In genomic region chr7:10974717-10975032, GRCh38 we compare ENCODE assay signal across 8 cellular contexts. TPM values are rescaled to one million over a fixed set of nuclear protein-coding genes. Genes with fewer than 3 reads are reported as not detected.
DNase-seq lines count a peak whose midpoint lies in the region; ATAC-seq, FAIRE-seq and TF ChIP-seq lines count a peak whose summit lies in the region.

No MANE protein-coding gene starts in this region.

- H3K27ac ChIP-seq in HUES6 (ENCODE audit: low read depth, low read length) (peak overlapping the region; percentile 89; the same call in 1 of the 2 replicates), kidney (ENCODE audit: low read depth in 2 of 2, low read length in 2 of 2) (no peak overlapping the region), upper lobe of left lung (peak overlapping the region in 2 of 4 donors; percentile 78 to 90)

- CTCF ChIA-PET in Calu3 (lab: Charles Lee) = interaction anchor here (0.5 to 0.6 kb wide), 2 partner anchors 45 to 73 kb away, joined by 3 to 6 read pairs; no protein-coding TSS in a partner anchor
- CTCF ChIA-PET in activated CD4-positive, alpha-beta memory T cell treated with anti-CD3 and anti-CD28 coated beads, Interleukin-2, amount 10 ng/mL, durations not matched to agents 7 days and 5 days (lab: Charles Lee) = interaction anchor here (2.0 kb wide), 1 partner anchor 34 kb away, joined by 7 read pairs; a partner anchor contains a TSS

- peak overlapping the region; percentile 76 for H3K4me3 Mint-ChIP-seq in Calu3 (ENCODE audit: low read depth, unreplicated experiment)
- H3K4me3 Mint-ChIP-seq in activated CD4-positive, alpha-beta memory T cell treated with anti-CD3 and anti-CD28 coated beads, Interleukin-2, amount 10 ng/mL, durations not matched to agents 7 days and 5 days = peak overlapping the region; percentile 85

- TF ChIP-seq EP300 in upper lobe of left lung (IDR thresholded peaks at IDR 0.05) = no peak

- no peak for TF ChIP-seq POLR2A in upper lobe of left lung (IDR thresholded peaks at IDR 0.05)

- TF ChIP-seq CTCF in Calu3 (IDR thresholded peaks at IDR 0.05; ENCODE audit: unreplicated experiment) (no peak), kidney (IDR thresholded peaks at IDR 0.05; ENCODE audit: borderline replicate concordance, extremely low read depth, insufficient read depth) (no peak), upper lobe of left lung (IDR thresholded peaks at IDR 0.05) (no peak)

- ATAC-seq in upper lobe of left lung (ENCODE audit: low FRiP score in 2 of 2) = no peak
- ATAC-seq in HG02938 (IDR thresholded peaks at IDR 0.05; ENCODE audit: unreplicated experiment) = no peak

- no peaks in the 10 kb centered on the region for H3K27me3 Mint-ChIP-seq in Calu3 (ENCODE audit: unreplicated experiment)
- H3K27me3 Mint-ChIP-seq in activated CD4-positive, alpha-beta memory T cell treated with anti-CD3 and anti-CD28 coated beads, Interleukin-2, amount 10 ng/mL, durations not matched to agents 7 days and 5 days = no peaks in the 10 kb centered on the region

- peaks cover 9% of the 10 kb centered on the region for H3K4me1 Mint-ChIP-seq in Calu3 (ENCODE audit: low read depth, unreplicated experiment)
- H3K4me1 Mint-ChIP-seq in activated CD4-positive, alpha-beta memory T cell treated with anti-CD3 and anti-CD28 coated beads, Interleukin-2, amount 10 ng/mL, durations not matched to agents 7 days and 5 days = peaks cover 49% of the 10 kb centered on the region

- POLR2A ChIA-PET in activated CD4-positive, alpha-beta memory T cell treated with anti-CD3 and anti-CD28 coated beads, Interleukin-2, amount 10 ng/mL, durations not matched to agents 7 days and 5 days (lab: Charles Lee) = interaction anchor here (0.9 to 5.4 kb wide), 4 partner anchors 11 to 63 kb away, joined by 3 to 74 read pairs (median 4); a partner anchor contains a TSS

- H3K27ac Mint-ChIP-seq in Calu3 (ENCODE audit: unreplicated experiment) = peak overlapping the region; percentile 75
- peak overlapping the region; percentile 78 for H3K27ac Mint-ChIP-seq in activated CD4-positive, alpha-beta memory T cell treated with anti-CD3 and anti-CD28 coated beads, Interleukin-2, amount 10 ng/mL, durations not matched to agents 7 days and 5 days

- no peaks in the 10 kb centered on the region for H3K9me3 Mint-ChIP-seq in Calu3 (ENCODE audit: low read depth, unreplicated experiment)
- no peaks in the 10 kb centered on the region for H3K9me3 Mint-ChIP-seq in activated CD4-positive, alpha-beta memory T cell treated with anti-CD3 and anti-CD28 coated beads, Interleukin-2, amount 10 ng/mL, durations not matched to agents 7 days and 5 days

- H3K9me3 ChIP-seq in HUES6 (ENCODE audit: control insufficient read depth, insufficient read depth, low read depth, low read length) = no peaks in the 10 kb centered on the region
- H3K9me3 ChIP-seq in kidney (ENCODE audit: control insufficient read depth in 1 of 2, low read length in 2 of 2) = no peaks in the 10 kb centered on the region
- no peaks in the 10 kb centered on the region for H3K9me3 ChIP-seq in upper lobe of left lung

- H3K36me3 ChIP-seq in HUES6 (ENCODE audit: control insufficient read depth, insufficient read depth, low read length) (peaks cover 15% of the 10 kb centered on the region), kidney (ENCODE audit: control insufficient read depth in 1 of 2, insufficient read depth in 2 of 2, low read length in 2 of 2) (no peaks in the 10 kb centered on the region), upper lobe of left lung (no peaks in the 10 kb centered on the region)

- DNase-seq in Calu3 (no peak), kidney (no peak), upper lobe of left lung (no peak), cortex of kidney (lab: John Stamatoyannopoulos, UW) (no peak), KG1 (lab: John Stamatoyannopoulos, UW) (no peak)
- DNase-seq in activated CD4-positive, alpha-beta memory T cell treated with anti-CD3 and anti-CD28 coated beads, Interleukin-2, amount 10 ng/mL, durations not matched to agents 7 days and 5 days = no peak

- no TSS peak for BruUV-seq in Calu3 (replicated peaks; lab: Mats Ljungman, UMichigan)

- intact Hi-C loops in Calu3 (cut with micrococcal nuclease; ENCODE audit: unreplicated experiment) (loop anchor here (10.0 kb wide), 1 partner anchor 370 kb away; no protein-coding TSS in a partner anchor), kidney (cut with DNase I) (no loop called here)

- H3K9ac ChIP-seq in HUES6 (ENCODE audit: low read length) (peak overlapping the region; percentile 93), kidney (ENCODE audit: low read length in 2 of 2) (peak overlapping the region in 1 of 2 donors; percentile 73)

- no peak for FAIRE-seq in kidney (lab: Jason Lieb, UNC)

- H3K4me3 ChIP-seq in HUES6 (ENCODE audit: low read depth, low read length) (peak overlapping the region; percentile 96), kidney (ENCODE audit: low read length in 2 of 2) (peak overlapping the region; percentile 73 to 90), upper lobe of left lung (peak overlapping the region; percentile 65 to 97 (median 81))

- H3K27me3 ChIP-seq in HUES6 (ENCODE audit: control insufficient read depth, insufficient read depth, low read length) = no peaks in the 10 kb centered on the region
- no peaks in the 10 kb centered on the region for H3K27me3 ChIP-seq in upper lobe of left lung

- H3K4me1 ChIP-seq in HUES6 (ENCODE audit: control insufficient read depth, insufficient read depth, low read length) (peaks cover 15% of the 10 kb centered on the region; the same call in 1 of the 2 replicates), kidney (ENCODE audit: control insufficient read depth in 1 of 2, insufficient read depth in 1 of 2, low read depth in 1 of 2, low read length in 2 of 2) (no peaks in the 10 kb centered on the region), upper lobe of left lung (peaks cover 7 to 16% (median 10%) of the 10 kb centered on the region in 4 donors)

- H3K36me3 Mint-ChIP-seq in Calu3 (ENCODE audit: insufficient read depth, unreplicated experiment) = peaks cover 42% of the 10 kb centered on the region
- H3K36me3 Mint-ChIP-seq in activated CD4-positive, alpha-beta memory T cell treated with anti-CD3 and anti-CD28 coated beads, Interleukin-2, amount 10 ng/mL, durations not matched to agents 7 days and 5 days (ENCODE audit: low read depth) = peaks cover 39% of the 10 kb centered on the region

- WGBS in upper lobe of left lung, 2 donors = 28 to 32% methylated on average over 3 of the region's 3 CpGs

RNA-seq across cellular contexts. Expression of gene PHF14, which starts 1.0 kb away (rescaled TPM):
- total RNA-seq in Calu3 (2022) (37.7 and 40.2 TPM in 2 replicates), kidney (31.7 TPM), upper lobe of left lung (10 to 100 TPM; 19.0 to 85.9 (median 24.0) TPM)
- total RNA-seq in activated CD4-positive, alpha-beta memory T cell treated with anti-CD3 and anti-CD28 coated beads, Interleukin-2, amount 10 ng/mL, durations not matched to agents 7 days and 5 days = 10 to 100 TPM; 26.9 to 29.1 TPM
- polyA plus RNA-seq in kidney (ENCODE audit: insufficient read depth, low read depth, low replicate concordance) = 17.1 TPM
